ENCODE assay signal across 8 cellular contexts in the genomic region with DNA sequence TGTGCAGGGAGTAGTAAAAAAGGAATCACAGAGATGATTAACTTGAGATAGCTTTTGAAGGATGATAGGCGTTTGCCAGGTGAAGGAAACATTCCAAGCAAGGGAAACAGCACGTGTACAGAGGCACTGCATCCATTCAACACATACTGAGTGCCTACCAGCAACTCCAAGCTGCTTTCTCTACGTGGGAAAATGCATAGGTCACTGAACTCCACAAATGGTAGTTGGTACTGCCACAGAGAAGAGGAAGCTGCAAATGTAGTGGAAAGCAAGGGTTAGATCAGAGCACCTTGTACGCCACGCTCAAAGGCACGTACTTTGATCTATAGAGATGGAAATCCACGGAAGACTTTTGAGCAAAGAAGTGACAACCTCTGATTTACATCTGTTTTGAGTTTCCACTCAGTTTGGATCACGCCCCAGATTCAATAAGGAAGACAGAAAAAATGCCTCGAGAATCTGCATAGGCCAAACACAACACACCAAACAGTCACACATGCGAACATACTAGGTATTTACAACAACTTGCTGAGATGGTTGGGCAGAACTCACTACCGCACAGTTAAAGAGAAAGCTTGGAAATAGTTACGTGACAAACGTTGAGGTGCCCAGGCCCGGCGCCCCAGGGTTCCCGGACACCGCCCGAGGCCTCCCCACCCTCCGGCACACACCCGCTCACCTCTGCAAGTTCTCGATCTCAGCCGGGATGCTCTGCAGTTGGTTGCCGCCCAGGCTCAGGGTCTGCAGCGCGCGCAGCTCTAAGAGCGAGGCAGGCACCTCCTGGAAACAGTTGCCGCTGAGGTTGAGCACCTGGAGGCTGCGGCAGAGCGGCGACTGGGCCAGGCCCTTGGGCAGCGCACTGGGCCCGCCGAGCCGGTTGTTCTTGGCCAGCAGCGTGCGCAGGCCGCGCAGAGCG. TPM values are rescaled to one million over a fixed set of nuclear protein-coding genes. Genes with fewer than 3 reads are reported as not detected.
DNase-seq lines count a peak whose midpoint lies in the region; ATAC-seq and TF ChIP-seq lines count a peak whose summit lies in the region.

No MANE protein-coding gene starts in this region.

- H3K27me3 ChIP-seq in HCT116 (ENCODE audit: insufficient read depth, low read length) (no peaks in the 10 kb centered on the region), brain microvascular endothelial cell (replicated peaks) (no peaks in the 10 kb centered on the region)

- ATAC-seq in GM18499 (IDR thresholded peaks at IDR 0.05; ENCODE audit: insufficient read depth, unreplicated experiment) (peak; percentile 19), HCT116 (peak; percentile 36; the same call in 1 of the 2 replicates)

- H2AFZ ChIP-seq in HCT116 (ENCODE audit: low read depth, low read length, poor library complexity, severe bottlenecking) = no peak overlapping the region

- H3K4me3 ChIP-seq in HCT116 (replicated peaks in 1 of 2; ENCODE audit: low read depth in 1 of 2, low read length in 2 of 2) = peak overlapping the region; percentile 78 to 93
- H3K4me3 ChIP-seq in brain microvascular endothelial cell (ENCODE audit: low read depth, low read length) = peak overlapping the region; percentile 87

- peaks cover 55% of the 10 kb centered on the region for H3K79me2 ChIP-seq in HCT116 (ENCODE audit: insufficient read depth, low read length)

- CTCF ChIA-PET in HCT116 (lab: Charles Lee) = interaction anchor here (2.4 to 2.7 kb wide), 2 partner anchors 70 to 211 kb away, joined by 7 to 26 read pairs; no protein-coding TSS in a partner anchor

- TF ChIP-seq CTCF in HCT116 (IDR thresholded peaks at IDR 0.05 in 2 of 3, conservative IDR thresholded peaks at IDR 0.05 in 1 of 3; ENCODE audit: borderline replicate concordance in 1 of 3, insufficient read depth in 1 of 3, low read depth in 2 of 3, low read length in 2 of 3) = no peak
- TF ChIP-seq CTCF in brain microvascular endothelial cell (IDR thresholded peaks at IDR 0.05; ENCODE audit: low read depth, low read length, missing control alignments) = no peak

- no peak for TF ChIP-seq POLR2A in HCT116 (IDR thresholded peaks at IDR 0.05; ENCODE audit: borderline replicate concordance, extremely low read depth, insufficient read depth, insufficient read length)

- POLR2A ChIA-PET in HCT116 (lab: Charles Lee) = interaction anchor here (1.2 to 2.3 kb wide), 3 partner anchors 10 to 69 kb away, joined by 3 to 9 read pairs (median 8); no protein-coding TSS in a partner anchor

- H3K4me2 ChIP-seq in HCT116 (ENCODE audit: low read length) = peak overlapping the region; percentile 96

- TF ChIP-seq RAD21 in HCT116 (IDR thresholded peaks at IDR 0.05; ENCODE audit: low read depth) = no peak

- peaks cover 14 to 40% of the 10 kb centered on the region in 2 experiments for H3K4me1 ChIP-seq in HCT116 (ENCODE audit: control insufficient read depth in 1 of 2, insufficient read depth in 2 of 2, low read length in 2 of 2)

- H3K36me3 Mint-ChIP-seq in T-helper 1 cell treated with Interleukin-12 subunit alpha and Interleukin-12 subunit beta and Interleukin-4 antibody, amounts not matched to agents 30 μg/mL and 1 μg/mL, for 36 hours (ENCODE audit: low read depth) = peaks cover 26% of the 10 kb centered on the region

- no peaks in the 10 kb centered on the region for H3K9me3 Mint-ChIP-seq in T-helper 1 cell treated with Interleukin-12 subunit alpha and Interleukin-12 subunit beta and Interleukin-4 antibody, amounts not matched to agents 30 μg/mL and 1 μg/mL, for 36 hours

- intact Hi-C loops in HCT116 (cut with micrococcal nuclease) = loop anchor here (5.0 kb wide), 1 partner anchor 69 kb away; no protein-coding TSS in a partner anchor

- peak overlapping the region; percentile 82 for H3K4me3 Mint-ChIP-seq in T-helper 1 cell treated with Interleukin-12 subunit alpha and Interleukin-12 subunit beta and Interleukin-4 antibody, amounts not matched to agents 30 μg/mL and 1 μg/mL, for 36 hours

- BruUV-seq in HCT116 (replicated peaks; lab: Mats Ljungman, UMichigan) = TSS peak; percentile 46

- peaks cover 25% of the 10 kb centered on the region for H3K27me3 Mint-ChIP-seq in T-helper 1 cell treated with Interleukin-12 subunit alpha and Interleukin-12 subunit beta and Interleukin-4 antibody, amounts not matched to agents 30 μg/mL and 1 μg/mL, for 36 hours (ENCODE audit: low read depth)

- DNase-seq in HCT116 (ENCODE audit: low read depth, low spot score) (no peak), M059J (ENCODE audit: low read depth) (peak; percentile 26), brain microvascular endothelial cell (no peak), kidney glomerular epithelial cell (lab: John Stamatoyannopoulos, UW) (peak; percentile 57), islet precursor cell (no peak)
- DNase-seq in stimulated activated CD4-positive, alpha-beta T cell treated with anti-CD3 and anti-CD28 coated beads, TNF-alpha, amount 100 ng/mL, for 4 hours (ENCODE audit: low read depth in 3 of 3) = peak; percentile 21 to 43 (median 40)

- in situ Hi-C loops in brain microvascular endothelial cell (cut with HindIII; ENCODE audit: low pct_ligation_motif_present, low sequenced_read_pairs) = no loop called here

- H3K9me2 ChIP-seq in HCT116 (ENCODE audit: insufficient read depth) = no peaks in the 10 kb centered on the region

- H3K9ac ChIP-seq in HCT116 (ENCODE audit: low read length) = peak overlapping the region; percentile 88

- H3K27ac ChIP-seq in HCT116 (ENCODE audit: low read depth, low read length) (peak overlapping the region; percentile 76), brain microvascular endothelial cell (peak overlapping the region; percentile 75)

- H3K4me1 Mint-ChIP-seq in T-helper 1 cell treated with Interleukin-12 subunit alpha and Interleukin-12 subunit beta and Interleukin-4 antibody, amounts not matched to agents 30 μg/mL and 1 μg/mL, for 36 hours (ENCODE audit: low read depth) = peaks cover 44% of the 10 kb centered on the region

- peak overlapping the region; percentile 80 for H3K27ac Mint-ChIP-seq in T-helper 1 cell treated with Interleukin-12 subunit alpha and Interleukin-12 subunit beta and Interleukin-4 antibody, amounts not matched to agents 30 μg/mL and 1 μg/mL, for 36 hours

- H4K20me1 ChIP-seq in HCT116 (ENCODE audit: insufficient read depth) = peaks cover 15% of the 10 kb centered on the region; the same call in 1 of the 2 replicates

- no peaks in the 10 kb centered on the region for H3K9me3 ChIP-seq in HCT116 (ENCODE audit: control insufficient read depth in 1 of 2, insufficient read depth in 1 of 2, low read depth in 1 of 2, low read length in 2 of 2)

- H3K36me3 ChIP-seq in HCT116 (ENCODE audit: control insufficient read depth in 1 of 2, insufficient read depth in 2 of 2, low read length in 2 of 2) (peaks cover 3% of the 10 kb centered on the region in 2 experiments; a peak in 1 of 4 replicates), brain microvascular endothelial cell (replicated peaks) (no peaks in the 10 kb centered on the region)

- RAD21 ChIA-PET in HCT116 (lab: Charles Lee; ENCODE audit: low non-redundant PET in 1 of 2, low total read pairs in 2 of 2, uncharacterized antibody in 2 of 2, unreplicated experiment in 2 of 2) = interaction anchor here (0.5 to 2.0 kb wide), 2 partner anchors 69 to 104 kb away, joined by 3 to 9 read pairs; no protein-coding TSS in a partner anchor

TF ChIP-seq in HCT116, 20 proteins besides CTCF, POLR2A, EP300 and RAD21:
- TF ChIP-seq ZFX (IDR thresholded peaks at IDR 0.05) = no peak
- no peak for TF ChIP-seq YY1 (IDR thresholded peaks at IDR 0.05; ENCODE audit: extremely low read depth, insufficient replicate concordance, low read depth, low read length)
- no peak for TF ChIP-seq SRF (IDR thresholded peaks at IDR 0.05; ENCODE audit: low read depth)
- TF ChIP-seq ZNF274 (IDR thresholded peaks at IDR 0.05; ENCODE audit: low read depth, low read length) = no peak

RNA-seq across cellular contexts. Expression of a gene that starts 0.8 kb away (rescaled TPM):
- total RNA-seq in HCT116 (2021; ENCODE audit: unreplicated experiment) = 34.8 TPM
- polyA plus RNA-seq in HCT116 (2012) = 4.9 and 7.3 TPM in 2 replicates
- 31.4 and 40.0 TPM in 2 replicates for total RNA-seq in M059J (2014; rRNA removed; shearing (Covaris generic))

Comparison
In these comparisons a context has a peak if more than half of its experiments do, and no peak if none do; other contexts are left out.
1. DNase-seq: peak in M059J (single experiment), kidney glomerular epithelial cell (single experiment) and stimulated activated CD4-positive, alpha-beta T cell treated with anti-CD3 and anti-CD28 coated beads, TNF-alpha, amount 100 ng/mL, for 4 hours (3 of 3); none in HCT116 (single experiment), brain microvascular endothelial cell (single experiment) and islet precursor cell (single experiment).